ENCODE assay signal across 2 cellular contexts in genomic region chr9:114070188-114071103, GRCh38.
TF ChIP-seq lines count a peak whose summit lies in the region.

No MANE protein-coding gene starts in this region.

TF ChIP-seq in HEK293, 187 proteins besides CTCF, POLR2A, EP300 and RAD21:
- no peak for TF ChIP-seq ZNF510 (tag by site-specific recombination; IDR thresholded peaks at IDR 0.05; ENCODE audit: insufficient replicate concordance)
- no peak for TF ChIP-seq ZNF16 (tag by site-specific recombination; IDR thresholded peaks at IDR 0.05; ENCODE audit: low read depth)
- peak; percentile 45; the same call in 1 of the 2 replicates for TF ChIP-seq KLF1 (tag by site-specific recombination; IDR thresholded peaks at IDR 0.05)
- peak; percentile 67 for TF ChIP-seq ZIC2 (tag by site-specific recombination; IDR thresholded peaks at IDR 0.05)

TF ChIP-seq in H1, 55 proteins besides CTCF, POLR2A, EP300 and RAD21:
- TF ChIP-seq NRF1 (IDR thresholded peaks at IDR 0.05; ENCODE audit: low read depth, low read length) (no peak), JUN (IDR thresholded peaks at IDR 0.05; ENCODE audit: low read depth, low read length) (no peak), SIRT6 (IDR thresholded peaks at IDR 0.05; ENCODE audit: low read length) (no peak), EZH2 (IDR thresholded peaks at IDR 0.05; ENCODE audit: low read depth, low read length, severe bottlenecking) (no peak), CEBPB (IDR thresholded peaks at IDR 0.05; ENCODE audit: low read depth, low read length) (no peak), ATF2 (IDR thresholded peaks at IDR 0.05; ENCODE audit: low read length) (no peak), SAP30 (IDR thresholded peaks at IDR 0.05; ENCODE audit: insufficient read depth, insufficient replicate concordance, low read length) (no peak), TAF7 (optimal IDR thresholded peaks at IDR 0.05; ENCODE audit: borderline replicate concordance, low read depth, low read length) (no peak), JUND (IDR thresholded peaks at IDR 0.05; ENCODE audit: low read length) (no peak), TEAD4 (IDR thresholded peaks at IDR 0.05; ENCODE audit: low read depth, low read length) (no peak)
